Comparison of ENCODE assay signal across 25 cellular contexts in the genomic region with DNA sequence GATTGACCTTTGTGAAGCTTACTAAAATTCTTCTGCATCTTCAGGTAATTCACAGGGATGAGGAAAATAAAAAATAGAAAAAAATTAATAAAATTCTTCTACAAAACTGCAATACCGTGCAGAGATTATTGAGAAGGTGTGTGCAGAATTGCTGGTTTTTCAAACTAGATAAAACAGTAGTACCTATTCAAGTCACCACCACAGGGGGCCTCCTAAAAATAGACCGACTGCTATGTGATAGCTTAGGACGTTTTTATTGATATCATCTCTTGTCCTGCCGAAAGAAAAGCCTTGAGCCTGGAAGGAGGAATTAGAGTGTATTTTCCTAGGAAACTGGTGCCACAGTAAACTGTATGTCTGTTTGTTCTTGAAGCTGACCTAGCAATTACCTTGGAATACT.
A peak's percentile ranks its signal among the peaks of the same experiment; 100 is the strongest.
DNase-seq lines count a peak whose midpoint lies in the region; ATAC-seq and TF ChIP-seq lines count a peak whose summit lies in the region.
"Had no signal": no experiment of that assay in that cellular context is flagged by ENCODE, and none has a peak within 500 bp of the region (broad histone marks: within the 10 kb centered on the region; RNA-seq: fewer than 3 reads in every experiment).

No MANE protein-coding gene starts in this region.

- WGBS in GM23248 (ENCODE audit: low coverage in 1 of 2, low lambda C conversion rate in 2 of 2, missing lambda C conversion rate in 2 of 2), 2 experiments: 76 to 78% methylated on average over 4 of the region's 4 CpGs

- H3K27me3 ChIP-seq in iPS-18a (ENCODE audit: control insufficient read depth, insufficient read depth, low read length) (no peaks in the 10 kb centered on the region), GM23248 (replicated peaks; ENCODE audit: insufficient read depth) (no peaks in the 10 kb centered on the region), brain microvascular endothelial cell (replicated peaks) (no peaks in the 10 kb centered on the region)
- H3K27me3 ChIP-seq: heart left ventricle, Peyer's patch had no signal

- no peaks in the 10 kb centered on the region for H3K9me2 ChIP-seq in GM23248 (ENCODE audit: insufficient read depth)

- H4K20me1 ChIP-seq in GM23248 (ENCODE audit: insufficient read depth): no peaks in the 10 kb centered on the region

- H3K79me2 ChIP-seq in GM23248 (ENCODE audit: insufficient read depth): no peaks in the 10 kb centered on the region

- intact Hi-C loops in activated naive CD4-positive, alpha-beta T cell treated with anti-CD3 and anti-CD28 coated beads for 36 hours (cut with micrococcal nuclease): no loop called here

- H3K9me3 Mint-ChIP-seq in activated naive CD4-positive, alpha-beta T cell treated with anti-CD3 and anti-CD28 coated beads for 36 hours: no peaks in the 10 kb centered on the region
- H3K9me3 Mint-ChIP-seq: activated naive CD8-positive, alpha-beta T cell treated with anti-CD3 and anti-CD28 coated beads, Interleukin-2, amount 50 U/mL, for 24 hours; H9 had no signal

- TF ChIP-seq CTCF in C4-2B (conservative IDR thresholded peaks at IDR 0.05) (peak; percentile 19), LNCAP (IDR thresholded peaks at IDR 0.05) (peak; percentile 28; the same call in 1 of the 2 replicates), brain microvascular endothelial cell (IDR thresholded peaks at IDR 0.05; ENCODE audit: low read depth, low read length, missing control alignments) (no peak)

- DNase-seq in NCI-H748 (lab: John Stamatoyannopoulos, UW; ENCODE audit: unreplicated experiment) (peak; percentile 76), GM23248 (no peak), brain microvascular endothelial cell (no peak)
- DNase-seq in activated naive CD4-positive, alpha-beta T cell treated with anti-CD3 and anti-CD28 coated beads for 36 hours: no peak
- DNase-seq: activated CD8-positive, alpha-beta T cell treated with anti-CD3 and anti-CD28 coated beads, Interleukin-2, amount 10 ng/mL, durations not matched to agents 7 days and 5 days; activated effector memory CD4-positive, alpha-beta T cell treated with anti-CD3 and anti-CD28 coated beads, Interleukin-2, amount 50 U/mL, for 16 hours; activated naive CD8-positive, alpha-beta T cell treated with anti-CD3 and anti-CD28 coated beads, Interleukin-2, amount 50 U/mL, for 24 hours; activated T-cell treated with anti-CD3 and anti-CD28 coated beads for 4 hours; Calu3; cerebellar nuclear complex; heart left ventricle; NCI-H446; Peyer's patch; T-helper 1 cell had no signal

- peaks cover 26% of the 10 kb centered on the region for H3K4me1 ChIP-seq in iPS-18a (ENCODE audit: control insufficient read depth, low read depth, low read length)
- H3K4me1 ChIP-seq in GM23248 (ENCODE audit: insufficient read depth): peaks cover 6% of the 10 kb centered on the region; the same call in 1 of the 2 replicates
- H3K4me1 ChIP-seq: heart left ventricle, Peyer's patch had no signal

- H2AFZ ChIP-seq in GM23248: no peak overlapping the region

- H3K27me3 Mint-ChIP-seq in activated naive CD4-positive, alpha-beta T cell treated with anti-CD3 and anti-CD28 coated beads for 36 hours (ENCODE audit: low read depth): no peaks in the 10 kb centered on the region
- H3K27me3 Mint-ChIP-seq: activated naive CD8-positive, alpha-beta T cell treated with anti-CD3 and anti-CD28 coated beads, Interleukin-2, amount 50 U/mL, for 24 hours; memory B cell had no signal

- no peak overlapping the region for H3K4me2 ChIP-seq in GM23248 (ENCODE audit: unreplicated experiment)
- H3K4me2 ChIP-seq: smooth muscle cell had no signal

- H3K4me1 Mint-ChIP-seq in activated naive CD4-positive, alpha-beta T cell treated with anti-CD3 and anti-CD28 coated beads for 36 hours (ENCODE audit: low read depth): no peaks in the 10 kb centered on the region
- H3K4me1 Mint-ChIP-seq: activated naive CD8-positive, alpha-beta T cell treated with anti-CD3 and anti-CD28 coated beads, Interleukin-2, amount 50 U/mL, for 24 hours; memory B cell; stimulated activated effector memory CD8-positive, alpha-beta T cell treated with anti-CD3 and anti-CD28 coated beads, Interleukin-12 subunit alpha, Interleukin-12 subunit beta, amount 100 ng/mL, for 72 hours had no signal

- CTCF ChIA-PET in activated naive CD4-positive, alpha-beta T cell treated with anti-CD3 and anti-CD28 coated beads for 36 hours (lab: Charles Lee): no interaction called here

- no peak overlapping the region for H3K27ac ChIP-seq in C4-2B
- peak overlapping the region; percentile 3 for H3K27ac ChIP-seq in iPS-18a (ENCODE audit: low read length)
- H3K27ac ChIP-seq in GM23248: no peak overlapping the region
- no peak overlapping the region for H3K27ac ChIP-seq in brain microvascular endothelial cell
- H3K27ac ChIP-seq: epithelial cell of prostate, heart left ventricle, Peyer's patch had no signal

- no peaks in the 10 kb centered on the region for H3K36me3 Mint-ChIP-seq in activated naive CD4-positive, alpha-beta T cell treated with anti-CD3 and anti-CD28 coated beads for 36 hours (ENCODE audit: low read depth)
- H3K36me3 Mint-ChIP-seq: stimulated activated effector memory CD8-positive, alpha-beta T cell treated with anti-CD3 and anti-CD28 coated beads, Interleukin-12 subunit alpha, Interleukin-12 subunit beta, amount 100 ng/mL, for 72 hours had no signal

- in situ Hi-C loops in GM23248 (cut with MboI): no loop called here
- in situ Hi-C loops in brain microvascular endothelial cell (cut with HindIII; ENCODE audit: low pct_ligation_motif_present, low sequenced_read_pairs): no loop called here

- H3K4me3 ChIP-seq in iPS-18a (ENCODE audit: low read length): peak overlapping the region; percentile 42
- no peak overlapping the region for H3K4me3 ChIP-seq in GM23248
- no peak overlapping the region for H3K4me3 ChIP-seq in brain microvascular endothelial cell (ENCODE audit: low read depth, low read length)
- H3K4me3 ChIP-seq: GM12878, heart left ventricle, Peyer's patch, smooth muscle cell had no signal

- H3K9me3 ChIP-seq in iPS-18a (ENCODE audit: control insufficient read depth, low read depth, low read length) (no peaks in the 10 kb centered on the region), GM23248 (ENCODE audit: low read depth) (no peaks in the 10 kb centered on the region)
- H3K9me3 ChIP-seq: Peyer's patch had no signal

- ATAC-seq in GM21390 (IDR thresholded peaks at IDR 0.05; ENCODE audit: unreplicated experiment): no peak
- ATAC-seq: activated CD8-positive, alpha-beta T cell treated with anti-CD3 and anti-CD28 coated beads, Interleukin-2, amount 10 ng/mL, durations not matched to agents 7 days and 5 days; activated naive CD8-positive, alpha-beta T cell treated with anti-CD3 and anti-CD28 coated beads, Interleukin-2, amount 50 U/mL, for 24 hours; GM12878; heart left ventricle; HepG2; stimulated activated effector memory CD8-positive, alpha-beta T cell treated with anti-CD3 and anti-CD28 coated beads, Interleukin-12 subunit alpha, Interleukin-12 subunit beta, amount 100 ng/mL, for 72 hours had no signal

- H3K4me3 Mint-ChIP-seq in activated naive CD4-positive, alpha-beta T cell treated with anti-CD3 and anti-CD28 coated beads for 36 hours: no peak overlapping the region
- H3K4me3 Mint-ChIP-seq: activated CD8-positive, alpha-beta T cell treated with anti-CD3 and anti-CD28 coated beads, Interleukin-2, amount 10 ng/mL, durations not matched to agents 7 days and 5 days; activated naive CD8-positive, alpha-beta T cell treated with anti-CD3 and anti-CD28 coated beads, Interleukin-2, amount 50 U/mL, for 24 hours; memory B cell; stimulated activated effector memory CD8-positive, alpha-beta T cell treated with anti-CD3 and anti-CD28 coated beads, Interleukin-12 subunit alpha, Interleukin-12 subunit beta, amount 100 ng/mL, for 72 hours had no signal

- 0 out of 2 replicates have a peak, but pooled peaks cover 4% of the 10 kb centered on the region for H3F3A ChIP-seq in GM23248 (ENCODE audit: insufficient read depth)

- H3K36me3 ChIP-seq in iPS-18a (ENCODE audit: control insufficient read depth, low read depth, low read length): no peaks in the 10 kb centered on the region
- H3K36me3 ChIP-seq in GM23248 (ENCODE audit: low read depth): no peaks in the 10 kb centered on the region
- H3K36me3 ChIP-seq in brain microvascular endothelial cell (replicated peaks): no peaks in the 10 kb centered on the region
- H3K36me3 ChIP-seq: heart left ventricle, Peyer's patch had no signal

- H3K9ac ChIP-seq in iPS-18a (ENCODE audit: low read length) (peak overlapping the region; percentile 46), GM23248 (no peak overlapping the region)

- H3K27ac Mint-ChIP-seq in activated naive CD4-positive, alpha-beta T cell treated with anti-CD3 and anti-CD28 coated beads for 36 hours: no peak overlapping the region
- H3K27ac Mint-ChIP-seq: activated CD8-positive, alpha-beta T cell treated with anti-CD3 and anti-CD28 coated beads, Interleukin-2, amount 10 ng/mL, durations not matched to agents 7 days and 5 days; activated naive CD8-positive, alpha-beta T cell treated with anti-CD3 and anti-CD28 coated beads, Interleukin-2, amount 50 U/mL, for 24 hours; memory B cell; stimulated activated effector memory CD8-positive, alpha-beta T cell treated with anti-CD3 and anti-CD28 coated beads, Interleukin-12 subunit alpha, Interleukin-12 subunit beta, amount 100 ng/mL, for 72 hours had no signal
